Comparison of ENCODE assay signal across 9 cellular contexts in the genomic region with DNA sequence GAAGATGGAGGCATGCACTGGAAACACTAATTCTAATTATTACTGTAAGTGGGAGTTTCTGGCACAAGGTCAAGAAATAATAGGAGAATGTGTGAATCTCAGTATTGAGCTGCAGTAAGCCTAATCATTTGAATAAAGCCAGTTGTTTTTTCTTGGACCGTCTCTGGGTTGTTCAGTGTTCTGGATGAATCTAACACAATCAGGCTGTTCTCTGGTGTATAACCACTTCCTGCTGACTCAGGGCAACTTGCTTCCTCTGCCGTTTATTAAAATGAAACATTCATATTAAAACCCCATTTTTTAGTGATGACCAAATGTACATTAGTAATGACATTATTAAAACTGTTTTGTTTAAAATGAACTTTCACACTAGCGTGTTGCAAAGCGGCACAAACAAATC.
DNase-seq lines count a peak whose midpoint lies in the region; ATAC-seq and TF ChIP-seq lines count a peak whose summit lies in the region.
"Had no signal": no experiment of that assay in that cellular context is flagged by ENCODE, and none has a peak within 500 bp of the region (broad histone marks: within the 10 kb centered on the region; RNA-seq: fewer than 3 reads in every experiment).

No MANE protein-coding gene starts in this region.

- POLR2A ChIA-PET in CD8-positive, alpha-beta memory T cell (lab: Charles Lee): no interaction called here

- DNase-seq in CD8-positive, alpha-beta memory T cell: peak in 2 of 5 donors; percentile 34 to 50
- peak; percentile 22 for DNase-seq in fibroblast of the conjunctiva (ENCODE audit: low read depth)
- no peak for DNase-seq in upper lobe of right lung
- DNase-seq in erythroblast (lab: John Stamatoyannopoulos, UW): no peak
- DNase-seq in NCI-H510A (lab: John Stamatoyannopoulos, UW): no peak
- no peak for DNase-seq in NCI-H2107 treated with DMSO at 0.1 percent for 48 hours (lab: John Stamatoyannopoulos, UW; ENCODE audit: unreplicated experiment)

- no peak for TF ChIP-seq CTCF in upper lobe of right lung (IDR thresholded peaks at IDR 0.05)

- H3K27ac Mint-ChIP-seq in CD8-positive, alpha-beta memory T cell: peak overlapping the region; percentile 34 to 90 (median 58)
- H3K27ac Mint-ChIP-seq: IgD-negative memory B cell had no signal

- ATAC-seq in GM21737 (IDR thresholded peaks at IDR 0.05; ENCODE audit: unreplicated experiment): peak; percentile 91
- ATAC-seq in upper lobe of right lung: peak; percentile 64

- no peaks in the 10 kb centered on the region for H3K9me3 ChIP-seq in CD8-positive, alpha-beta memory T cell (ENCODE audit: low read length)
- no peaks in the 10 kb centered on the region for H3K9me3 ChIP-seq in upper lobe of right lung

- H3K4me1 ChIP-seq in CD8-positive, alpha-beta memory T cell (ENCODE audit: insufficient read depth, low read length): peaks cover 18% of the 10 kb centered on the region
- H3K4me1 ChIP-seq in upper lobe of right lung: peaks cover 8% of the 10 kb centered on the region

- H3K27ac ChIP-seq in CD8-positive, alpha-beta memory T cell (ENCODE audit: low read depth, low read length): no peak overlapping the region
- peak overlapping the region; percentile 25 for H3K27ac ChIP-seq in upper lobe of right lung

- no peak overlapping the region for H3K4me3 ChIP-seq in CD8-positive, alpha-beta memory T cell (ENCODE audit: low read length)
- no peak overlapping the region for H3K4me3 ChIP-seq in upper lobe of right lung

- peaks cover 26 to 34% (median 32%) of the 10 kb centered on the region in 3 donors for H3K4me1 Mint-ChIP-seq in CD8-positive, alpha-beta memory T cell

- no peaks in the 10 kb centered on the region for H3K36me3 Mint-ChIP-seq in CD8-positive, alpha-beta memory T cell
- H3K36me3 Mint-ChIP-seq: IgD-negative memory B cell had no signal

- intact Hi-C loops in upper lobe of right lung (cut with DNase I): no loop called here

- no peaks in the 10 kb centered on the region for H3K27me3 Mint-ChIP-seq in CD8-positive, alpha-beta memory T cell
- H3K27me3 Mint-ChIP-seq: IgD-negative memory B cell had no signal

- no peaks in the 10 kb centered on the region for H3K36me3 ChIP-seq in CD8-positive, alpha-beta memory T cell (ENCODE audit: insufficient read depth, low read length)
- no peaks in the 10 kb centered on the region for H3K36me3 ChIP-seq in upper lobe of right lung

- H3K27me3 ChIP-seq in CD8-positive, alpha-beta memory T cell (ENCODE audit: insufficient read depth, low read length, poor library complexity, severe bottlenecking): no peaks in the 10 kb centered on the region
- H3K27me3 ChIP-seq in upper lobe of right lung: no peaks in the 10 kb centered on the region

- TF ChIP-seq POLR2A in erythroblast (IDR thresholded peaks at IDR 0.05; ENCODE audit: low read length): no peak

- CTCF ChIA-PET in CD8-positive, alpha-beta memory T cell (lab: Charles Lee): no interaction called here

- H3K9me3 Mint-ChIP-seq in CD8-positive, alpha-beta memory T cell: no peaks in the 10 kb centered on the region
- H3K9me3 Mint-ChIP-seq: IgD-negative memory B cell had no signal

- H3K4me3 Mint-ChIP-seq in CD8-positive, alpha-beta memory T cell: peak overlapping the region; percentile 37 to 81 (median 66)

TF ChIP-seq in PFSK-1, 5 proteins besides CTCF, POLR2A, EP300 and RAD21:
- TF ChIP-seq POLR2AphosphoS5 (IDR thresholded peaks at IDR 0.05; ENCODE audit: low read depth, low read length): 0 out of 2 replicates have a peak, but pooled peaks have one; percentile 43
- no peak for TF ChIP-seq SIN3A (IDR thresholded peaks at IDR 0.05; ENCODE audit: borderline replicate concordance, insufficient read depth, low read length)
